ENCODE assay signal across 27 cellular contexts in genomic region chr16:46968063-46968435, GRCh38. TPM values are rescaled to one million over a fixed set of nuclear protein-coding genes. Genes with fewer than 3 reads are reported as not detected.
DNase-seq lines count a peak whose midpoint lies in the region; ATAC-seq, FAIRE-seq and TF ChIP-seq lines count a peak whose summit lies in the region.
"Had no signal": no experiment of that assay in that cellular context is flagged by ENCODE, and none has a peak within 500 bp of the region (broad histone marks: within the 10 kb centered on the region; RNA-seq: fewer than 3 reads in every experiment).

No MANE protein-coding gene starts in this region.

- no peak for DNase-seq in activated naive CD4-positive, alpha-beta T cell treated with anti-CD3 and anti-CD28 coated beads, Interleukin-2, amount 10 ng/mL, durations not matched to agents 7 days and 5 days
- no peak for DNase-seq in activated naive CD4-positive, alpha-beta T cell treated with Interleukin-2 at 50 U/mL for 16 hours
- no peak for DNase-seq in CD4-positive, alpha-beta T cell
- DNase-seq in GM12878 (ENCODE audit: low read depth, low spot score), result no peak
- DNase-seq in putamen (ENCODE audit: low spot score), result no peak
- DNase-seq in GM12891 (ENCODE audit: insufficient read length, low spot score), result no peak
- DNase-seq: CD8-positive, alpha-beta memory T cell; DMS 273 treated with DMSO at 0.1 percent for 48 hours; DMS79 treated with DMSO at 0.1 percent for 48 hours; GF-D8; HCEC 1CT; NCI-H1048; NCI-H1417; NCI-H1694 treated with DMSO at 0.1 percent for 48 hours; NCI-H2081; NCI-H226; NCI-H510A; NCI-H69; Right ventricle myocardium superior; RPMI8226 had no signal

- RAD21 ChIA-PET in GM12878 (lab: Charles Lee; ENCODE audit: unreplicated experiment), result no interaction called here

- CTCF ChIA-PET in activated naive CD4-positive, alpha-beta T cell treated with anti-CD3 and anti-CD28 coated beads, Interleukin-2, amount 10 ng/mL, durations not matched to agents 7 days and 5 days (lab: Charles Lee), result no interaction called here
- CTCF ChIA-PET in CD4-positive, alpha-beta T cell (lab: Charles Lee), result no interaction called here
- CTCF ChIA-PET in GM12878 (lab: Yijun Ruan, JAX), result interaction anchor here (0.7 to 2.5 kb wide), 2 partner anchors 18 to 51 kb away, joined by 3 to 8 read pairs; no protein-coding TSS in a partner anchor

- H3K79me2 ChIP-seq in Loucy (ENCODE audit: insufficient read depth, low read length) (peaks cover 60% of the 10 kb centered on the region), GM12878 (ENCODE audit: control insufficient read depth, insufficient read depth, low read length) (peaks cover 55% of the 10 kb centered on the region)

- TF ChIP-seq EP300 in GM12878 (IDR thresholded peaks at IDR 0.05; ENCODE audit: borderline replicate concordance in 1 of 2, control insufficient read depth in 1 of 2, low read depth in 2 of 2, low read length in 2 of 2), result no peak

- TF ChIP-seq POLR2A in GM12878 (IDR thresholded peaks at IDR 0.05; ENCODE audit: low read depth, low read length) (no peak), GM12891 (IDR thresholded peaks at IDR 0.05; ENCODE audit: low read depth, low read length) (no peak)

- no peaks in the 10 kb centered on the region for H3F3A ChIP-seq in Loucy (ENCODE audit: low read depth)

- H3K9me2 ChIP-seq in Loucy (replicated peaks; ENCODE audit: low read depth, low read length), result no peaks in the 10 kb centered on the region

- H3K36me3 Mint-ChIP-seq in activated naive CD4-positive, alpha-beta T cell treated with anti-CD3 and anti-CD28 coated beads, Interleukin-2, amount 10 ng/mL, durations not matched to agents 7 days and 5 days, result peaks cover 60% of the 10 kb centered on the region
- peaks cover 94% of the 10 kb centered on the region for H3K36me3 Mint-ChIP-seq in CD4-positive, alpha-beta T cell (ENCODE audit: low read depth)

- H2AFZ ChIP-seq in Loucy (ENCODE audit: low read length), result no peak overlapping the region
- H2AFZ ChIP-seq in GM12878 (ENCODE audit: control insufficient read depth, low read depth, low read length), result no peak overlapping the region

- H3K9ac ChIP-seq in Loucy (ENCODE audit: low read depth, low read length, poor library complexity, severe bottlenecking) (no peak overlapping the region), GM12878 (ENCODE audit: control insufficient read depth, insufficient read depth, low read length) (no peak overlapping the region)
- H3K9ac ChIP-seq: KMS-11 had no signal

- peaks cover 63% of the 10 kb centered on the region for H4K20me1 ChIP-seq in Loucy (ENCODE audit: insufficient read depth, low read length, poor library complexity, severe bottlenecking)
- H4K20me1 ChIP-seq in GM12878 (ENCODE audit: control insufficient read depth, insufficient read depth), result no peaks in the 10 kb centered on the region

- no peak overlapping the region for H3K4me3 ChIP-seq in Loucy (ENCODE audit: low read length, poor library complexity, severe bottlenecking)
- no peak overlapping the region for H3K4me3 ChIP-seq in GM12878

- peaks cover 33% of the 10 kb centered on the region for H3K4me1 ChIP-seq in Loucy (ENCODE audit: insufficient read depth, low read length, poor library complexity, severe bottlenecking)
- no peaks in the 10 kb centered on the region; the same call in 1 of the 2 replicates for H3K4me1 ChIP-seq in GM12878 (ENCODE audit: control insufficient read depth, insufficient read depth, low read length)

- no peak overlapping the region for H3K4me3 Mint-ChIP-seq in activated naive CD4-positive, alpha-beta T cell treated with anti-CD3 and anti-CD28 coated beads, Interleukin-2, amount 10 ng/mL, durations not matched to agents 7 days and 5 days
- H3K4me3 Mint-ChIP-seq in CD4-positive, alpha-beta T cell, result no peak overlapping the region
- H3K4me3 Mint-ChIP-seq: B cell had no signal

- SMC1A ChIA-PET in GM12878 (lab: Charles Lee; ENCODE audit: uncharacterized antibody, unreplicated experiment), result interaction anchor here (1.3 kb wide), 1 partner anchor 36 kb away, joined by 3 read pairs; no protein-coding TSS in a partner anchor

- TF ChIP-seq CTCF in CD4-positive, alpha-beta T cell (IDR thresholded peaks at IDR 0.05), result no peak
- TF ChIP-seq CTCF in Loucy (conservative IDR thresholded peaks at IDR 0.05; ENCODE audit: low read length) (no peak), GM12878 (IDR thresholded peaks at IDR 0.05 in 2 of 3, conservative IDR thresholded peaks at IDR 0.05 in 1 of 3; ENCODE audit: control insufficient read depth in 2 of 3, extremely low read depth in 1 of 3, insufficient read depth in 1 of 3, low read depth in 3 of 3, low read length in 3 of 3) (no peak)

- peak overlapping the region; percentile 38 for H3K27ac Mint-ChIP-seq in activated naive CD4-positive, alpha-beta T cell treated with anti-CD3 and anti-CD28 coated beads, Interleukin-2, amount 10 ng/mL, durations not matched to agents 7 days and 5 days
- peak overlapping the region; percentile 34 for H3K27ac Mint-ChIP-seq in CD4-positive, alpha-beta T cell
- H3K27ac Mint-ChIP-seq: B cell had no signal

- BruUV-seq in GM12878 (replicated peaks; lab: Mats Ljungman, UMichigan), result no TSS peak

- no peak overlapping the region for H3K27ac ChIP-seq in CD4-positive, alpha-beta T cell (ENCODE audit: low read depth, low read length)
- H3K27ac ChIP-seq in GM12878 (ENCODE audit: control insufficient read depth, insufficient read depth), result no peak overlapping the region
- H3K27ac ChIP-seq: C4-2B, KMS-11 had no signal

- POLR2A ChIA-PET in CD4-positive, alpha-beta T cell (lab: Charles Lee), result no interaction called here
- POLR2A ChIA-PET in GM12878 (lab: Charles Lee), result no interaction called here

- no peak for ATAC-seq in CD4-positive, alpha-beta T cell (ENCODE audit: poor library complexity)
- no peak for ATAC-seq in GM12878

- H3K27me3 Mint-ChIP-seq in activated naive CD4-positive, alpha-beta T cell treated with anti-CD3 and anti-CD28 coated beads, Interleukin-2, amount 10 ng/mL, durations not matched to agents 7 days and 5 days, result no peaks in the 10 kb centered on the region
- no peaks in the 10 kb centered on the region for H3K27me3 Mint-ChIP-seq in CD4-positive, alpha-beta T cell
- H3K27me3 Mint-ChIP-seq: B cell; CD8-positive, alpha-beta memory T cell had no signal

- in situ Hi-C loops in GM12878 (cut with MboI), result no loop called here

- FAIRE-seq in GM12878 (lab: Jason Lieb, UNC) (no peak), GM12891 (lab: Jason Lieb, UNC) (no peak)
- FAIRE-seq: GM19239, H1, HTR-8/SVneo had no signal

- no peaks in the 10 kb centered on the region for H3K9me3 Mint-ChIP-seq in activated naive CD4-positive, alpha-beta T cell treated with anti-CD3 and anti-CD28 coated beads, Interleukin-2, amount 10 ng/mL, durations not matched to agents 7 days and 5 days
- H3K9me3 Mint-ChIP-seq in CD4-positive, alpha-beta T cell, result no peaks in the 10 kb centered on the region
- H3K9me3 Mint-ChIP-seq: CD8-positive, alpha-beta memory T cell had no signal

- intact Hi-C loops in CD4-positive, alpha-beta T cell (cut with DNase I, micrococcal nuclease), result no loop called here
- intact Hi-C loops in GM12878 (cut with micrococcal nuclease; ENCODE audit: unreplicated experiment), result no loop called here

- peaks cover 39% of the 10 kb centered on the region for H3K4me1 Mint-ChIP-seq in activated naive CD4-positive, alpha-beta T cell treated with anti-CD3 and anti-CD28 coated beads, Interleukin-2, amount 10 ng/mL, durations not matched to agents 7 days and 5 days
- peaks cover 54% of the 10 kb centered on the region for H3K4me1 Mint-ChIP-seq in CD4-positive, alpha-beta T cell (ENCODE audit: low read depth)

- WGBS in GM12878 (ENCODE audit: insufficient coverage, insufficient replicate concordance, low lambda C conversion rate, missing lambda C conversion rate), result 95% methylated on average over 2 of the region's 2 CpGs

- H3K4me2 ChIP-seq in Loucy (ENCODE audit: low read depth, low read length, poor library complexity, severe bottlenecking) (peak overlapping the region; percentile 65), GM12878 (ENCODE audit: control insufficient read depth, insufficient read depth) (0 out of 2 replicates have a peak overlapping the region, but pooled peaks have one; percentile 23)
- H3K4me2 ChIP-seq: KMS-11 had no signal

- peaks cover 72% of the 10 kb centered on the region; the same call in 1 of the 2 replicates for H3K36me3 ChIP-seq in Loucy (ENCODE audit: insufficient read depth, low read length)
- H3K36me3 ChIP-seq in GM12878 (ENCODE audit: control insufficient read depth in 2 of 2, insufficient read depth in 2 of 2, low read length in 1 of 2), result peaks cover 12 to 54% of the 10 kb centered on the region in 2 experiments

- no peak for TF ChIP-seq RAD21 in GM12878 (IDR thresholded peaks at IDR 0.05; ENCODE audit: insufficient read depth, low read depth, low read length)

- H3K27me3 ChIP-seq in CD4-positive, alpha-beta T cell (ENCODE audit: control insufficient read depth, insufficient read depth, low read length), result no peaks in the 10 kb centered on the region
- H3K27me3 ChIP-seq in Loucy (ENCODE audit: insufficient read depth, low read length, poor library complexity, severe bottlenecking) (no peaks in the 10 kb centered on the region), GM12878 (replicated peaks in 1 of 2; ENCODE audit: control insufficient read depth in 2 of 2, insufficient read depth in 2 of 2, low read length in 1 of 2) (no peaks in the 10 kb centered on the region)

- no peaks in the 10 kb centered on the region for H3K9me3 ChIP-seq in CD4-positive, alpha-beta T cell (ENCODE audit: control insufficient read depth, low read length)
- H3K9me3 ChIP-seq in Loucy (ENCODE audit: insufficient read depth, low read depth, low read length), result no peaks in the 10 kb centered on the region
- no peaks in the 10 kb centered on the region for H3K9me3 ChIP-seq in GM12878 (replicated peaks; ENCODE audit: control insufficient read depth, insufficient read depth, low read length)

RNA-seq across cellular contexts. Expression of gene DNAJA2, which starts 5.4 kb away (rescaled TPM):
- 10 to 100 TPM; 80.8 to 81.4 TPM for total RNA-seq in CD4-positive, alpha-beta T cell
- 54.2 and 54.9 TPM in 2 replicates for total RNA-seq in GM12878 (2013; cell fraction: nucleolus; rRNA removed)
- 58.6 and 74.7 TPM in 2 replicates for total RNA-seq in GM12878 (2014; rRNA removed)
- total RNA-seq in GM12878 (2014; rRNA removed; fragmentation: Illumina TruSeq; extraction: Trizol), result 74.5 and 75.6 TPM in 2 replicates
- total RNA-seq in GM12878 (2021), result 71.8 and 74.1 TPM in 2 replicates
- 32.3 TPM for polyA plus RNA-seq in GM12878 (2011; ENCODE audit: low read depth)
- polyA plus RNA-seq in GM12878 (2011; rRNA removed), result 26.2 and 37.4 TPM in 2 replicates
- polyA plus RNA-seq in GM12878 (2011; cell fraction: cytosol; rRNA removed), result 7.6 and 9.1 TPM in 2 replicates
- polyA plus RNA-seq in GM12878 (2011; cell fraction: nucleus; rRNA removed), result 14.8 and 20.9 TPM in 2 replicates
- 35.2 and 43.8 TPM in 2 replicates for polyA plus RNA-seq in GM12878 (2012)
- 57.7 and 67.2 TPM in 2 replicates for polyA plus RNA-seq in GM12878 (2014; fragmentation: Illumina TruSeq; extraction: Trizol)
- 10 to 100 TPM; 40.4 to 43.5 TPM for polyA plus RNA-seq in GM12878 (2014; fragmentation: Nextera tagmentation; extraction: Ambion mirVana)
- polyA plus RNA-seq in GM12878 (2014; rRNA removed), result 33.6 and 33.8 TPM in 2 replicates
- 10 to 100 TPM; 94.4 to 96.4 TPM for polyA plus RNA-seq in GM12878 (2016; fragmentation: Nextera tagmentation; extraction: Ambion mirVana)
- polyA minus RNA-seq in GM12878 (2011; rRNA and poly(A)+ RNA removed), result 30.4 and 50.9 TPM in 2 replicates
- polyA minus RNA-seq in GM12878 (2011; cell fraction: cytosol; rRNA and poly(A)+ RNA removed), result 22.9 and 23.4 TPM in 2 replicates
- polyA minus RNA-seq in GM12878 (2011; cell fraction: nucleus; rRNA and poly(A)+ RNA removed), result 17.0 and 23.0 TPM in 2 replicates
- polyA plus RNA-seq in GM12891 (2012; ENCODE audit: low read depth, missing spikeins), result 37.7 TPM
